8 cellular contexts compared by ENCODE assay signal in the genomic region with DNA sequence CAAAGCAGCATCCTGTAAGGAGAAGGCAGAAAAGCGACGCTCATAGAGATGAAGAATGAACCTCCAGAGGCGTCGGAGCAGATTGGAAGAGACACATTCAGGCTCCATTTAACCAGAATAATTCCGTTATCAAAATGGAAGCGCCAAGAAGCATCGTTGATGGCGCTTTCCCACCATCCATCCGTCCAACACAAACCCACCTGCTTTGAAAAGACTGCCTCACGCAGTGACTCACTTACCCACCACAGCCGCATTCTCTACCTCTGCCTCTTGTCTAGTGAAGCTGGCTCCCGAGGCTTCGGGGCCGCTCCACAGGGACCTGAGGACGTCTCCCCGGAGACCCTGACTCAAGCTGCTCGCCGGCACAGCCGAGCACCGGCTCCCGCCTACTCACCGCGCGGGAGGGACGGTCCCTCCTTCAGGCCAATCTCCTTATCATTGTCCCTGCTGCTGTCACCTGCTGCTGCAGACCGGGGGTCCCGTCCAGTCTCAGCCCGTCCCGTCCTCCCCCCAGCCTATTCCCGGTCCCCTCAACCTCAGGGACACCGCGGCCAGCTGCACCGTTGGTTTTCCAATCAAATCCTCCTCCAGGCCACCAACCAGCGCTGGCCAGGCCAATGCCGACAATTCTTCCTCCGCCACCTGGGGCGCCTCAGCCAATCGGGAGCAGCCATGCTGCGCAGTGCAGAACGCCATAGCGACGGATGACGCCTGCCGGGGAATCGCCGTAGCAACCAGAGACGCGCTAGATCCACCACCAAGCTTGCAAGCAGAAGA. TPM values are rescaled to one million over a fixed set of nuclear protein-coding genes. Genes with fewer than 3 reads are reported as not detected.
A peak's percentile ranks its signal among the peaks of the same experiment; 100 is the strongest.
DNase-seq lines count a peak whose midpoint lies in the region; ATAC-seq, FAIRE-seq and TF ChIP-seq lines count a peak whose summit lies in the region.

A gene with protein sequence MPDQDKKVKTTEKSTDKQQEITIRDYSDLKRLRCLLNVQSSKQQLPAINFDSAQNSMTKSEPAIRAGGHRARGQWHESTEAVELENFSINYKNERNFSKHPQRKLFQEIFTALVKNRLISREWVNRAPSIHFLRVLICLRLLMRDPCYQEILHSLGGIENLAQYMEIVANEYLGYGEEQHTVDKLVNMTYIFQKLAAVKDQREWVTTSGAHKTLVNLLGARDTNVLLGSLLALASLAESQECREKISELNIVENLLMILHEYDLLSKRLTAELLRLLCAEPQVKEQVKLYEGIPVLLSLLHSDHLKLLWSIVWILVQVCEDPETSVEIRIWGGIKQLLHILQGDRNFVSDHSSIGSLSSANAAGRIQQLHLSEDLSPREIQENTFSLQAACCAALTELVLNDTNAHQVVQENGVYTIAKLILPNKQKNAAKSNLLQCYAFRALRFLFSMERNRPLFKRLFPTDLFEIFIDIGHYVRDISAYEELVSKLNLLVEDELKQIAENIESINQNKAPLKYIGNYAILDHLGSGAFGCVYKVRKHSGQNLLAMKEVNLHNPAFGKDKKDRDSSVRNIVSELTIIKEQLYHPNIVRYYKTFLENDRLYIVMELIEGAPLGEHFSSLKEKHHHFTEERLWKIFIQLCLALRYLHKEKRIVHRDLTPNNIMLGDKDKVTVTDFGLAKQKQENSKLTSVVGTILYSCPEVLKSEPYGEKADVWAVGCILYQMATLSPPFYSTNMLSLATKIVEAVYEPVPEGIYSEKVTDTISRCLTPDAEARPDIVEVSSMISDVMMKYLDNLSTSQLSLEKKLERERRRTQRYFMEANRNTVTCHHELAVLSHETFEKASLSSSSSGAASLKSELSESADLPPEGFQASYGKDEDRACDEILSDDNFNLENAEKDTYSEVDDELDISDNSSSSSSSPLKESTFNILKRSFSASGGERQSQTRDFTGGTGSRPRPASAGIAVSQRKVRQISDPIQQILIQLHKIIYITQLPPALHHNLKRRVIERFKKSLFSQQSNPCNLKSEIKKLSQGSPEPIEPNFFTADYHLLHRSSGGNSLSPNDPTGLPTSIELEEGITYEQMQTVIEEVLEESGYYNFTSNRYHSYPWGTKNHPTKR (minus strand): TSS at position 553 of the 777 bp plus-strand sequence. CDS start 16,501 bp downstream, outside the sequence.

- peak within 1 kb of the TSS; percentile 93 for H3K4me3 Mint-ChIP-seq in dendritic cell treated with granulocyte-macrophage colony-stimulating factor and Interleukin-4, amounts not matched to agents 40 ng/mL and 50 ng/mL, for 4 days

- H3K9me3 ChIP-seq in A549, result no peaks in the 10 kb centered on the region

- ATAC-seq in A549 (peak; percentile 95 to 96), GM18870 (IDR thresholded peaks at IDR 0.05; ENCODE audit: unreplicated experiment) (peak; percentile 100), HG03108 (IDR thresholded peaks at IDR 0.05; ENCODE audit: unreplicated experiment) (peak; percentile 100), left colon (peak; percentile 100)

- H3K27ac Mint-ChIP-seq in dendritic cell treated with granulocyte-macrophage colony-stimulating factor and Interleukin-4, amounts not matched to agents 40 ng/mL and 50 ng/mL, for 4 days, result no peak within 1 kb of the TSS

- no peak for TF ChIP-seq POLR2A in A549 (IDR thresholded peaks at IDR 0.05; ENCODE audit: low read length)

- peak within 1 kb of the TSS; percentile 68 for H3K4me2 ChIP-seq in A549

- H3K4me1 ChIP-seq in A549, result no peaks in the 10 kb centered on the region

- no peak for TF ChIP-seq EP300 in A549 (IDR thresholded peaks at IDR 0.05)

- H3K27me3 Mint-ChIP-seq in dendritic cell treated with granulocyte-macrophage colony-stimulating factor and Interleukin-4, amounts not matched to agents 40 ng/mL and 50 ng/mL, for 4 days, result peaks cover 14% of the 10 kb centered on the region

- H3K27ac ChIP-seq in A549, result no peak within 1 kb of the TSS

- DNase-seq in A549 (ENCODE audit: low read depth in 1 of 2, low spot score in 1 of 2) (peak; percentile 75 to 78), NCI-H345 (lab: John Stamatoyannopoulos, UW) (peak; percentile 92), left colon (peak; percentile 90 to 94)
- peak; percentile 94 for DNase-seq in activated CD4-positive, alpha-beta T cell treated with anti-CD3 and anti-CD28 coated beads for 48 hours
- DNase-seq in stimulated activated CD4-positive, alpha-beta T cell treated with anti-CD3 and anti-CD28 coated beads, Interleukin-1b, Interleukin-23, amount 100 ng/mL, for 1 hour (ENCODE audit: low read depth in 2 of 2), result peak; percentile 69 to 77

- POLR2A ChIA-PET in A549 (lab: Yijun Ruan, JAX), result interaction anchor here (1.4 kb wide), 1 partner anchor 264 kb away, joined by 3 read pairs; no protein-coding TSS in a partner anchor

- peaks cover 10% of the 10 kb centered on the region for H3K36me3 Mint-ChIP-seq in dendritic cell treated with granulocyte-macrophage colony-stimulating factor and Interleukin-4, amounts not matched to agents 40 ng/mL and 50 ng/mL, for 4 days (ENCODE audit: low read depth)

- H3K9me3 Mint-ChIP-seq in dendritic cell treated with granulocyte-macrophage colony-stimulating factor and Interleukin-4, amounts not matched to agents 40 ng/mL and 50 ng/mL, for 4 days, result no peaks in the 10 kb centered on the region

- no peak for FAIRE-seq in A549 (lab: Jason Lieb, UNC)

- H3K4me3 ChIP-seq in A549, result peak within 1 kb of the TSS; percentile 44

- CTCF ChIA-PET in A549 (lab: Yijun Ruan, JAX), result interaction anchor here (0.8 to 2.0 kb wide), 4 partner anchors 9 to 235 kb away, joined by 3 to 6 read pairs (median 4); no protein-coding TSS in a partner anchor

- TF ChIP-seq RAD21 in A549 (conservative IDR thresholded peaks at IDR 0.05 in 1 of 2, IDR thresholded peaks at IDR 0.05 in 1 of 2), result no peak

- peaks cover 12% of the 10 kb centered on the region for H3K4me1 Mint-ChIP-seq in dendritic cell treated with granulocyte-macrophage colony-stimulating factor and Interleukin-4, amounts not matched to agents 40 ng/mL and 50 ng/mL, for 4 days (ENCODE audit: low read depth)

- 74% methylated on average over 43 of the region's 48 CpGs for WGBS in A549 (ENCODE audit: missing lambda C conversion rate)

- no peak for TF ChIP-seq CTCF in A549 (IDR thresholded peaks at IDR 0.05)

- intact Hi-C loops in dendritic cell treated with granulocyte-macrophage colony-stimulating factor and Interleukin-4, amounts not matched to agents 40 ng/mL and 50 ng/mL, for 4 days (cut with micrococcal nuclease), result loop anchor here (5.0 kb wide), 1 partner anchor 298 kb away; no protein-coding TSS in a partner anchor
- intact Hi-C loops in left colon (cut with DNase I, micrococcal nuclease), result no loop called here

TF ChIP-seq in A549, 52 proteins besides CTCF, POLR2A, EP300 and RAD21:
- TF ChIP-seq, protein P1, sequence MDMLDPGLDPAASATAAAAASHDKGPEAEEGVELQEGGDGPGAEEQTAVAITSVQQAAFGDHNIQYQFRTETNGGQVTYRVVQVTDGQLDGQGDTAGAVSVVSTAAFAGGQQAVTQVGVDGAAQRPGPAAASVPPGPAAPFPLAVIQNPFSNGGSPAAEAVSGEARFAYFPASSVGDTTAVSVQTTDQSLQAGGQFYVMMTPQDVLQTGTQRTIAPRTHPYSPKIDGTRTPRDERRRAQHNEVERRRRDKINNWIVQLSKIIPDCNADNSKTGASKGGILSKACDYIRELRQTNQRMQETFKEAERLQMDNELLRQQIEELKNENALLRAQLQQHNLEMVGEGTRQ (IDR thresholded peaks at IDR 0.05), result 0 out of 2 replicates have a peak, but pooled peaks have one; percentile 8
- TF ChIP-seq, protein P2, sequence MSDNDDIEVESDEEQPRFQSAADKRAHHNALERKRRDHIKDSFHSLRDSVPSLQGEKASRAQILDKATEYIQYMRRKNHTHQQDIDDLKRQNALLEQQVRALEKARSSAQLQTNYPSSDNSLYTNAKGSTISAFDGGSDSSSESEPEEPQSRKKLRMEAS (IDR thresholded peaks at IDR 0.05), result no peak
- peak; percentile 86 for TF ChIP-seq RFX5 (IDR thresholded peaks at IDR 0.05)
TF ChIP-seq in A549: peak in this region for 2.

RNA-seq across cellular contexts. Expression of the gene that starts here (rescaled TPM):
- polyA plus RNA-seq in A549 (2011; rRNA removed) (1.4 and 1.7 TPM in 2 replicates), A549 (2017; fragmentation: RNase III; extraction: RNeasy Plus Mini Kit Qiagen cat#74134 plus additional on column Dnase treatment) (2.2 to 2.9 TPM (median 2.7 TPM) in 3 replicates)
- 0.30 and 0.38 TPM in 2 replicates for polyA plus RNA-seq in A549 (2012; cell fraction: cytosol; rRNA removed)
- polyA plus RNA-seq in A549 (2012; cell fraction: nucleus; rRNA removed), result 0.26 and 0.55 TPM in 2 replicates
- 1.9 and 2.2 TPM in 2 replicates for polyA minus RNA-seq in A549 (2011; rRNA and poly(A)+ RNA removed)
- total RNA-seq in left colon, result under 1 TPM; 0.73 to 0.98 TPM

Comparison
In these comparisons a context has a peak if more than half of its experiments do, and no peak if none do; other contexts are left out.
1. Peak in DNase-seq and ATAC-seq in left colon; RNA of the gene not detected or under 1 TPM.